In the genomic region with DNA sequence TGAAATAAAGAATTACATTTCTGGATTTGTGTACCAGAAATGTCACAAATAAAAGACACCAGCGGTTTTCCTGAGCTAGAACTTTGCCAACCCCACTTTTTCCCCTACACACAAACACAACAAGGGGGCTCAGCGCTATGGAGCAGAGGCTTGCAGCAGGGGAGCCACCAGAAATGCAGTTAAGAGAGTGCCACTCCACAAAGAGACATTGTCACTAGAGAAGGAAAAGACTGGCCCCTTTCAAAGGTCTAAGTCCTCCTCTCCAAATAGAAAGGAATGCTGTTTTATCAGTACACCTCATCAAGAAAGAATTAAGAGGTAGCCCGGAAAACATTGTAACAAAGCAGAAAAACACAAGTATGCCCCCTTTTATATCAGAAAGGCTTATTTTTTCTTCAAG, we compare ENCODE assay signal across 21 cellular contexts.
A peak's percentile ranks its signal among the peaks of the same experiment; 100 is the strongest.
DNase-seq lines count a peak whose midpoint lies in the region; ATAC-seq and TF ChIP-seq lines count a peak whose summit lies in the region.
"Had no signal": no experiment of that assay in that cellular context is flagged by ENCODE, and none has a peak within 500 bp of the region (broad histone marks: within the 10 kb centered on the region; RNA-seq: fewer than 3 reads in every experiment).

No MANE protein-coding gene starts in this region.

- ATAC-seq in HG03521 (IDR thresholded peaks at IDR 0.05; ENCODE audit: unreplicated experiment), result no peak
- ATAC-seq: A549, GM12878 had no signal

- H3K27me3 Mint-ChIP-seq in endodermal cell (ENCODE audit: insufficient read depth), result no peaks in the 10 kb centered on the region
- no peaks in the 10 kb centered on the region for H3K27me3 Mint-ChIP-seq in progenitor cell of endocrine pancreas
- H3K27me3 Mint-ChIP-seq in osteocyte (ENCODE audit: unreplicated experiment), result no peaks in the 10 kb centered on the region

- H3K9me3 Mint-ChIP-seq in endodermal cell (no peaks in the 10 kb centered on the region), progenitor cell of endocrine pancreas (ENCODE audit: low read depth) (no peaks in the 10 kb centered on the region), osteocyte (ENCODE audit: unreplicated experiment) (no peaks in the 10 kb centered on the region)
- H3K9me3 Mint-ChIP-seq: CD4-positive, alpha-beta T cell had no signal

- no peaks in the 10 kb centered on the region for H3K9me3 ChIP-seq in cardiac muscle cell (ENCODE audit: low read depth)
- no peaks in the 10 kb centered on the region for H3K9me3 ChIP-seq in left ventricle myocardium inferior (replicated peaks)
- H3K9me3 ChIP-seq in endodermal cell (ENCODE audit: control insufficient read depth, low read length), result no peaks in the 10 kb centered on the region
- H3K9me3 ChIP-seq: A549 had no signal

- H3K4me1 ChIP-seq in cardiac muscle cell (ENCODE audit: low read depth), result peaks cover 10% of the 10 kb centered on the region
- no peaks in the 10 kb centered on the region for H3K4me1 ChIP-seq in left ventricle myocardium inferior
- peaks cover 25% of the 10 kb centered on the region for H3K4me1 ChIP-seq in endodermal cell (ENCODE audit: control insufficient read depth, insufficient read depth, low read length)
- H3K4me1 ChIP-seq: A549 had no signal

- peak overlapping the region; percentile 16 for H3K27ac ChIP-seq in cardiac muscle cell
- no peak overlapping the region for H3K27ac ChIP-seq in left ventricle myocardium inferior (replicated peaks)
- H3K27ac ChIP-seq in endodermal cell (ENCODE audit: low read depth, low read length), result no peak overlapping the region
- H3K27ac ChIP-seq: 22Rv1, A549, C4-2B had no signal

- H3K27ac Mint-ChIP-seq in endodermal cell, result peak overlapping the region; percentile 50
- H3K27ac Mint-ChIP-seq in progenitor cell of endocrine pancreas, result peak overlapping the region; percentile 74
- H3K27ac Mint-ChIP-seq in osteocyte (ENCODE audit: unreplicated experiment), result no peak overlapping the region
- H3K27ac Mint-ChIP-seq: CD4-positive, alpha-beta T cell; HFFc6 had no signal

- H3K9ac ChIP-seq in endodermal cell (ENCODE audit: extremely low read depth, low read length, poor library complexity, severe bottlenecking), result no peak overlapping the region

- DNase-seq in cardiac muscle cell (ENCODE audit: low read depth in 1 of 2, low spot score in 1 of 2) (no peak), left ventricle myocardium inferior (no peak), HT-29 (ENCODE audit: low spot score) (peak; percentile 12), endodermal cell (no peak), progenitor cell of endocrine pancreas (ENCODE audit: low spot score, unreplicated experiment) (no peak), osteocyte (ENCODE audit: extremely low spot score, unreplicated experiment) (no peak)
- DNase-seq in stimulated activated CD8-positive, alpha-beta memory T cell treated with anti-CD3 and anti-CD28 coated beads, Interleukin-4, amount 100 ng/mL, for 48 hours, result no peak
- DNase-seq: AML-193; CD4-positive, alpha-beta T cell; DMS 273 treated with DMSO at 0.1 percent for 48 hours; DMS53; DND-41; EL; HCEC 1CT; HFFc6; KG1 had no signal

- H3K4me3 ChIP-seq in cardiac muscle cell (no peak overlapping the region), left ventricle myocardium inferior (no peak overlapping the region), endodermal cell (ENCODE audit: low read length) (peak overlapping the region; percentile 56)
- H3K4me3 ChIP-seq: A549, GM12878 had no signal

- TF ChIP-seq CTCF in cardiac muscle cell (IDR thresholded peaks at IDR 0.05; ENCODE audit: low read depth, low read length) (no peak), left ventricle myocardium inferior (IDR thresholded peaks at IDR 0.05; ENCODE audit: borderline replicate concordance) (no peak), endodermal cell (conservative IDR thresholded peaks at IDR 0.05) (no peak), progenitor cell of endocrine pancreas (IDR thresholded peaks at IDR 0.05; ENCODE audit: unreplicated experiment) (no peak), osteocyte (IDR thresholded peaks at IDR 0.05) (no peak)

- H3K27me3 ChIP-seq in cardiac muscle cell, result no peaks in the 10 kb centered on the region
- H3K27me3 ChIP-seq in left ventricle myocardium inferior (ENCODE audit: low read depth), result peaks cover 22% of the 10 kb centered on the region
- H3K27me3 ChIP-seq in endodermal cell (ENCODE audit: control insufficient read depth, insufficient read depth, low read length, poor library complexity, severe bottlenecking), result no peaks in the 10 kb centered on the region

- H3K4me3 Mint-ChIP-seq in endodermal cell (no peak overlapping the region), progenitor cell of endocrine pancreas (ENCODE audit: low read depth) (peak overlapping the region; percentile 0), osteocyte (ENCODE audit: unreplicated experiment) (no peak overlapping the region)
- H3K4me3 Mint-ChIP-seq: CD4-positive, alpha-beta T cell; HFFc6 had no signal

- H3K36me3 Mint-ChIP-seq in endodermal cell (ENCODE audit: low read depth) (no peaks in the 10 kb centered on the region), progenitor cell of endocrine pancreas (ENCODE audit: insufficient read depth) (no peaks in the 10 kb centered on the region), osteocyte (ENCODE audit: unreplicated experiment) (no peaks in the 10 kb centered on the region)

- H3K36me3 ChIP-seq in cardiac muscle cell (no peaks in the 10 kb centered on the region), left ventricle myocardium inferior (no peaks in the 10 kb centered on the region), endodermal cell (ENCODE audit: control insufficient read depth, insufficient read depth, low read length) (no peaks in the 10 kb centered on the region)

- intact Hi-C loops in left ventricle myocardium inferior (cut with micrococcal nuclease), result no loop called here

- 73% methylated on average over 3 of the region's 3 CpGs; no CpG with 5 or more reads in 1 of the 2 experiments for WGBS in endodermal cell (ENCODE audit: insufficient coverage in 1 of 2, insufficient read length in 1 of 2), 2 experiments

- peaks cover 27% of the 10 kb centered on the region for H3K4me1 Mint-ChIP-seq in endodermal cell
- H3K4me1 Mint-ChIP-seq in progenitor cell of endocrine pancreas (ENCODE audit: low read depth), result peaks cover 27% of the 10 kb centered on the region
- no peaks in the 10 kb centered on the region for H3K4me1 Mint-ChIP-seq in osteocyte (ENCODE audit: unreplicated experiment)
